ENCODE assay signal across 18 cellular contexts in the genomic region with DNA sequence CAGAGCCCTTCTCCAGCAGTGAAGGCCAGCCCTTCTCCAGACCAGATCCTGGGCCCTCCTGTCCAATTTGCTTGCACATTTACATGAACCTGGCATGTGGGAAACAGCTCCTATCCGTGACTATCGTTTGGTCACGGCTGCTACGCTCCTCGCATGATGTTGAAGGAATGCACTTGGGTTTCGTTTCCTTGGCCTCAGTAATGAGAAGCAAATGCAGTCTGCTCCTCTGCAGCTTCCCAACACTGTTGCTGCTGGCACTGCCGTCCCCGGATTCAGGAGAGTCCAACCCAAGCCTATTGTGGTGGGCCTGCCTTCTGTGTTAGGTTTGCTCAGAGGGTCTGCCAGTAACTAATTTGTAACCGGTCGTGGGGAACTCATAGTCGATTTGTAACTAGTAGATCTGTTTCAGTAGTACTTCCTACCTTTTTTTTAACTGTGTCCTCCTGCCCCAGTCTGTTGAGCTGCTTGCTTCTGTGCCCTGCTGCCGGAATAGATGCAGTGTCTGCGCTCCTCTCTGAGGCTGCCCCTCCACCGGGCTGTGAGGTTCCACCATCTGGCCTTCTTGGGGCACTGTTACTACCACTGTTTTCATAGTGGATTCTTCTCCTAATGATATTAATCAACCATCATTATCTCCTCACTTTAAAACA. TPM values are rescaled to one million over a fixed set of nuclear protein-coding genes. Genes with fewer than 3 reads are reported as not detected.
DNase-seq lines count a peak whose midpoint lies in the region; ATAC-seq, FAIRE-seq and TF ChIP-seq lines count a peak whose summit lies in the region.
"Had no signal": no experiment of that assay in that cellular context is flagged by ENCODE, and none has a peak within 500 bp of the region (broad histone marks: within the 10 kb centered on the region; RNA-seq: fewer than 3 reads in every experiment).

No MANE protein-coding gene starts in this region.

- POLR2A ChIA-PET in naive thymus-derived CD8-positive, alpha-beta T cell (lab: Charles Lee), result interaction anchor here (0.6 to 0.9 kb wide), 2 partner anchors 18 to 19 kb away, joined by 3 to 4 read pairs; no protein-coding TSS in a partner anchor

- no peak for ATAC-seq in naive thymus-derived CD8-positive, alpha-beta T cell
- ATAC-seq in GM18867 (IDR thresholded peaks at IDR 0.05; ENCODE audit: unreplicated experiment), result no peak
- ATAC-seq: HCT116, PC-3, SK-N-SH treated with all-trans-retinoic acid at 6 μM for 48 hours had no signal

- FAIRE-seq in urothelium cell line (lab: Jason Lieb, UNC), result no peak
- FAIRE-seq: colon, frontal cortex had no signal

- no peak for TF ChIP-seq CTCF in C4-2B (conservative IDR thresholded peaks at IDR 0.05)
- TF ChIP-seq CTCF in HFFc6 (IDR thresholded peaks at IDR 0.05), result no peak

- no peaks in the 10 kb centered on the region for H3K9me3 Mint-ChIP-seq in HFFc6
- no peaks in the 10 kb centered on the region for H3K9me3 Mint-ChIP-seq in naive thymus-derived CD8-positive, alpha-beta T cell
- H3K9me3 Mint-ChIP-seq: activated naive CD4-positive, alpha-beta T cell treated with anti-CD3 and anti-CD28 coated beads, Interleukin-2, amount 10 ng/mL, durations not matched to agents 7 days and 5 days had no signal

- peak overlapping the region; percentile 19; the same call in 1 of the 2 replicates for H3K27ac ChIP-seq in C4-2B

- peak overlapping the region; percentile 76 for H3K4me3 Mint-ChIP-seq in HFFc6
- H3K4me3 Mint-ChIP-seq in naive thymus-derived CD8-positive, alpha-beta T cell, result peak overlapping the region; percentile 15 to 70 (median 55)
- H3K4me3 Mint-ChIP-seq: activated naive CD4-positive, alpha-beta T cell treated with anti-CD3 and anti-CD28 coated beads, Interleukin-2, amount 10 ng/mL, durations not matched to agents 7 days and 5 days had no signal

- H3K4me1 Mint-ChIP-seq in HFFc6 (ENCODE audit: low read depth), result peaks cover 53% of the 10 kb centered on the region
- H3K4me1 Mint-ChIP-seq in naive thymus-derived CD8-positive, alpha-beta T cell, result peaks cover 21 to 54% (median 49%) of the 10 kb centered on the region in 4 donors

- H3K36me3 Mint-ChIP-seq in HFFc6 (ENCODE audit: low read depth), result peaks cover 24% of the 10 kb centered on the region
- peaks cover 0 to 6% (median 0%) of the 10 kb centered on the region in 3 donors for H3K36me3 Mint-ChIP-seq in naive thymus-derived CD8-positive, alpha-beta T cell

- H3K27ac Mint-ChIP-seq in HFFc6, result peak overlapping the region; percentile 92
- H3K27ac Mint-ChIP-seq in naive thymus-derived CD8-positive, alpha-beta T cell, result peak overlapping the region; percentile 43 to 87 (median 76)
- H3K27ac Mint-ChIP-seq: activated naive CD4-positive, alpha-beta T cell treated with anti-CD3 and anti-CD28 coated beads, Interleukin-2, amount 10 ng/mL, durations not matched to agents 7 days and 5 days had no signal

- DNase-seq in HFFc6 (peak; percentile 80), dedifferentiated amniotic fluid mesenchymal stem cell (ENCODE audit: extremely low spot score) (peak; percentile 91), urothelium cell line (ENCODE audit: low spot score) (no peak), H4 (ENCODE audit: low spot score) (no peak)
- DNase-seq in naive thymus-derived CD8-positive, alpha-beta T cell, result no peak
- DNase-seq in activated CD4-positive, alpha-beta T cell treated with anti-CD3 and anti-CD28 coated beads, Interleukin-2, amount 50 U/mL, for 4 hours, result no peak
- DNase-seq: activated naive CD4-positive, alpha-beta T cell treated with anti-CD3 and anti-CD28 coated beads, Interleukin-2, amount 10 ng/mL, durations not matched to agents 7 days and 5 days; islet precursor cell; NCI-H2227 treated with DMSO at 0.1 percent for 48 hours; PC-3; retina; stimulated activated naive CD4-positive, alpha-beta T cell had no signal

- no peaks in the 10 kb centered on the region for H3K27me3 Mint-ChIP-seq in HFFc6 (ENCODE audit: insufficient read depth)
- H3K27me3 Mint-ChIP-seq in naive thymus-derived CD8-positive, alpha-beta T cell, result no peaks in the 10 kb centered on the region
- H3K27me3 Mint-ChIP-seq: activated naive CD4-positive, alpha-beta T cell treated with anti-CD3 and anti-CD28 coated beads, Interleukin-2, amount 10 ng/mL, durations not matched to agents 7 days and 5 days had no signal

RNA-seq across cellular contexts. Expression of gene WDSUB1, which starts 58.4 kb away (rescaled TPM):
- total RNA-seq in HFFc6 (2021; fragmentation: NEBNext Ultra II Directional; extraction: Animal tissue kit (Norgen Biotek cat#: 25700)), result 1 to 10 TPM; 6.1 to 8.9 (median 7.0) TPM
- total RNA-seq in naive thymus-derived CD8-positive, alpha-beta T cell, result 1 to 10 TPM; 7.6 to 8.8 TPM
- 1 to 10 TPM; 7.5 to 9.0 (median 8.5) TPM for polyA plus RNA-seq in naive thymus-derived CD8-positive, alpha-beta T cell
- 4.2 and 6.1 TPM in 2 replicates for total RNA-seq in H4 (2014; rRNA removed; shearing (Covaris generic))

Comparison
In these comparisons a context has a peak if more than half of its experiments do, and no peak if none do; other contexts are left out.
1. DNase-seq: peak in HFFc6 (single experiment) and dedifferentiated amniotic fluid mesenchymal stem cell (single experiment); none in naive thymus-derived CD8-positive, alpha-beta T cell (0 of 10), activated CD4-positive, alpha-beta T cell treated with anti-CD3 and anti-CD28 coated beads, Interleukin-2, amount 50 U/mL, for 4 hours (0 of 2), urothelium cell line (single experiment) and H4 (single experiment).